ENCODE assay signal across 8 cellular contexts in the genomic region with DNA sequence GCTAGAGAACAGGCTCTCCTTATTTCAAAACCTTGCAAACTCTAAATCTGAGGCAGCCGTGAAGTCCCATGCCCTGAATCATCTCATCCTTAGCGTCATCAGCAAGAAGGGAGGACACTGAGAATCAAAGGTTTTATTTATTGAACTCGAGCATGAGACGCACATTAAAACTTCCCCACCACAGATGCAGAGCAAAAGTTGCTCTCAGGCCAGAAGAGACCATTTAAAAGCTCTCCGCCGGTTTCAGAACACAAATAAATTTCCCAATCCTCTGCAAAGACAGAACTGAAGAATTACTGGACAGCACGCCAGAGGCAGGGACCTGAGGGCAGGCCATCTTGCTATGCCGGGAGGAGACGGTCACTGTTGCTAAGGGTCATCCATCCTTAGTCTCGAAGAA. TPM values are rescaled to one million over a fixed set of nuclear protein-coding genes. Genes with fewer than 3 reads are reported as not detected.
DNase-seq lines count a peak whose midpoint lies in the region; ATAC-seq, FAIRE-seq and TF ChIP-seq lines count a peak whose summit lies in the region.

No MANE protein-coding gene starts in this region.

- H3K79me2 ChIP-seq in OCI-LY7 (ENCODE audit: insufficient read depth, low read depth, low read length) (peaks cover 58% of the 10 kb centered on the region), endothelial cell of umbilical vein (ENCODE audit: control insufficient read depth, insufficient read depth, low read length) (peaks cover 62% of the 10 kb centered on the region), osteoblast (ENCODE audit: insufficient read depth, low read length) (peaks cover 68% of the 10 kb centered on the region)

- no TSS peak for BruUV-seq in Caco-2 (replicated peaks; lab: Mats Ljungman, UMichigan)
- no TSS peak for BruUV-seq in OCI-LY7 (replicated peaks; lab: Mats Ljungman, UMichigan)
- no TSS peak for BruUV-seq in endothelial cell of umbilical vein (replicated peaks; lab: Mats Ljungman, UMichigan)

- H3K9me2 ChIP-seq in OCI-LY7 (ENCODE audit: insufficient read depth, low read length): no peaks in the 10 kb centered on the region

- no peak for DNase-seq in Caco-2
- DNase-seq in OCI-LY7 (ENCODE audit: low spot score): no peak
- peak; percentile 11 for DNase-seq in endothelial cell of umbilical vein (ENCODE audit: low read depth, low spot score)
- DNase-seq in osteoblast (ENCODE audit: insufficient read length, low spot score, missing footprints): peak; percentile 65
- no peak for DNase-seq in NCI-H82 (lab: John Stamatoyannopoulos, UW)
- DNase-seq in NCI-H146 treated with DMSO at 0.1 percent for 48 hours (lab: John Stamatoyannopoulos, UW; ENCODE audit: unreplicated experiment): no peak

- no peaks in the 10 kb centered on the region for H3K9me3 Mint-ChIP-seq in Caco-2 (ENCODE audit: unreplicated experiment)

- H3K4me3 ChIP-seq in Caco-2 (ENCODE audit: low read depth, low read length): peak overlapping the region; percentile 45
- peak overlapping the region; percentile 80 for H3K4me3 ChIP-seq in OCI-LY7 (ENCODE audit: low read depth, low read length, poor library complexity, severe bottlenecking)
- peak overlapping the region; percentile 12 to 77 (median 53) for H3K4me3 ChIP-seq in endothelial cell of umbilical vein (replicated peaks in 1 of 3; ENCODE audit: insufficient read depth in 1 of 3, low read depth in 1 of 3, low read length in 3 of 3)
- H3K4me3 ChIP-seq in osteoblast (ENCODE audit: insufficient read depth, low read length): peak overlapping the region; percentile 76

- H3K4me1 ChIP-seq in Caco-2 (peaks cover 29% of the 10 kb centered on the region), OCI-LY7 (ENCODE audit: insufficient read depth, low read length, poor library complexity, severe bottlenecking) (peaks cover 30% of the 10 kb centered on the region), endothelial cell of umbilical vein (ENCODE audit: control insufficient read depth, extremely low read depth, insufficient read depth, low read length) (peaks cover 19% of the 10 kb centered on the region), osteoblast (ENCODE audit: insufficient read depth, low read length) (peaks cover 21% of the 10 kb centered on the region)

- no peak for TF ChIP-seq POLR2A in endothelial cell of umbilical vein (IDR thresholded peaks at IDR 0.05; ENCODE audit: low read depth, low read length)

- no peak for FAIRE-seq in endothelial cell of umbilical vein (lab: Jason Lieb, UNC)

- H3K36me3 ChIP-seq in Caco-2 (ENCODE audit: control insufficient read depth, insufficient read depth, low read length): peaks cover 2% of the 10 kb centered on the region
- H3K36me3 ChIP-seq in OCI-LY7 (ENCODE audit: insufficient read depth, low read length): peaks cover 47% of the 10 kb centered on the region
- peaks cover 0 to 11% of the 10 kb centered on the region in 2 experiments for H3K36me3 ChIP-seq in endothelial cell of umbilical vein (ENCODE audit: control insufficient read depth in 2 of 2, extremely low read depth in 1 of 2, insufficient read depth in 2 of 2, low read length in 2 of 2)
- H3K36me3 ChIP-seq in osteoblast (ENCODE audit: insufficient read depth, low read length): peaks cover 27% of the 10 kb centered on the region

- intact Hi-C loops in Caco-2 (cut with micrococcal nuclease; ENCODE audit: unreplicated experiment) (no loop called here), OCI-LY7 (cut with micrococcal nuclease; ENCODE audit: unreplicated experiment) (no loop called here), endothelial cell of umbilical vein (cut with micrococcal nuclease) (loop anchor here (5.0 to 10.0 kb wide), 2 partner anchors 143 to 210 kb away; a partner anchor contains a TSS)

- peak overlapping the region; percentile 89 for H3K27ac Mint-ChIP-seq in Caco-2 (ENCODE audit: unreplicated experiment)

- dilution Hi-C loops in endothelial cell of umbilical vein (cut with MboI; ENCODE audit: extremely low pct_ligation_motif_present, low sequenced_read_pairs): no loop called here

- H3K9ac ChIP-seq in endothelial cell of umbilical vein (replicated peaks; ENCODE audit: extremely low read depth, insufficient read depth, low read length): peak overlapping the region; percentile 35

- POLR2A ChIA-PET in Caco-2 (lab: Charles Lee): no interaction called here
- POLR2A ChIA-PET in OCI-LY7 (lab: Charles Lee): interaction anchor here (1.4 to 1.7 kb wide), 2 partner anchors 9 to 244 kb away, joined by 3 read pairs; no protein-coding TSS in a partner anchor
- POLR2A ChIA-PET in endothelial cell of umbilical vein (lab: Charles Lee): no interaction called here

- H3K27me3 ChIP-seq in Caco-2 (replicated peaks; ENCODE audit: control insufficient read depth, insufficient read depth, low read length) (no peaks in the 10 kb centered on the region), endothelial cell of umbilical vein (ENCODE audit: control insufficient read depth in 2 of 2, insufficient read depth in 2 of 2, low read length in 2 of 2) (no peaks in the 10 kb centered on the region), osteoblast (ENCODE audit: insufficient read depth, low read length) (no peaks in the 10 kb centered on the region)

- TF ChIP-seq CTCF in Caco-2 (IDR thresholded peaks at IDR 0.05; ENCODE audit: insufficient read depth in 1 of 2, low read depth in 1 of 2, low read length in 1 of 2, severe bottlenecking in 1 of 2, unreplicated experiment in 1 of 2) (no peak), OCI-LY7 (conservative IDR thresholded peaks at IDR 0.05; ENCODE audit: low read length) (no peak), endothelial cell of umbilical vein (IDR thresholded peaks at IDR 0.05; ENCODE audit: extremely low read depth in 1 of 2, insufficient read depth in 1 of 2, low read depth in 1 of 2, low read length in 2 of 2) (no peak), osteoblast (IDR thresholded peaks at IDR 0.05; ENCODE audit: extremely low read depth, low read depth, low read length) (no peak)

- no peak overlapping the region for H2AFZ ChIP-seq in OCI-LY7 (ENCODE audit: low read length)
- H2AFZ ChIP-seq in endothelial cell of umbilical vein (ENCODE audit: low read depth, low read length): no peak overlapping the region
- peak overlapping the region; percentile 67 for H2AFZ ChIP-seq in osteoblast (ENCODE audit: low read length)

- CTCF ChIA-PET in Caco-2 (lab: Charles Lee) (no interaction called here), OCI-LY7 (lab: Charles Lee; ENCODE audit: unreplicated experiment) (no interaction called here), endothelial cell of umbilical vein (lab: Charles Lee) (interaction anchor here (1.3 to 2.6 kb wide), 2 partner anchors 10 to 293 kb away, joined by 3 to 10 read pairs; no protein-coding TSS in a partner anchor)

- H3K36me3 Mint-ChIP-seq in Caco-2 (ENCODE audit: insufficient read depth, unreplicated experiment): peaks cover 56% of the 10 kb centered on the region

- no peaks in the 10 kb centered on the region for H3K9me3 ChIP-seq in Caco-2
- no peaks in the 10 kb centered on the region for H3K9me3 ChIP-seq in OCI-LY7 (ENCODE audit: low read length)
- no peaks in the 10 kb centered on the region for H3K9me3 ChIP-seq in endothelial cell of umbilical vein (replicated peaks; ENCODE audit: control insufficient read depth, insufficient read depth, low read length)
- H3K9me3 ChIP-seq in osteoblast (ENCODE audit: low read depth, low read length): no peaks in the 10 kb centered on the region

- H4K20me1 ChIP-seq in OCI-LY7 (ENCODE audit: insufficient read depth, low read length) (peaks cover 15% of the 10 kb centered on the region), endothelial cell of umbilical vein (replicated peaks; ENCODE audit: control insufficient read depth, extremely low read depth, insufficient read depth, low read length) (peaks cover 7% of the 10 kb centered on the region), osteoblast (ENCODE audit: insufficient read depth, low read length) (peaks cover 33% of the 10 kb centered on the region)

- no peaks in the 10 kb centered on the region for H3K9me1 ChIP-seq in endothelial cell of umbilical vein (replicated peaks; ENCODE audit: control insufficient read depth, extremely low read depth, insufficient read depth, low read length)

- H3K4me3 Mint-ChIP-seq in Caco-2 (ENCODE audit: unreplicated experiment): peak overlapping the region; percentile 93

- H3K4me2 ChIP-seq in OCI-LY7 (ENCODE audit: low read length) (peak overlapping the region; percentile 97), endothelial cell of umbilical vein (ENCODE audit: insufficient read depth, low read length) (peak overlapping the region; percentile 94), osteoblast (ENCODE audit: insufficient read depth, low read length) (peak overlapping the region; percentile 92)

- H3K4me1 Mint-ChIP-seq in Caco-2 (ENCODE audit: low read depth, unreplicated experiment): peaks cover 23% of the 10 kb centered on the region

- H3K27ac ChIP-seq in OCI-LY7 (ENCODE audit: low read depth, low read length, poor library complexity, severe bottlenecking): no peak overlapping the region
- peak overlapping the region; percentile 25 for H3K27ac ChIP-seq in endothelial cell of umbilical vein (ENCODE audit: insufficient read depth, low read depth, low read length)
- H3K27ac ChIP-seq in osteoblast (ENCODE audit: low read depth, low read length): peak overlapping the region; percentile 96

- no peaks in the 10 kb centered on the region for H3K27me3 Mint-ChIP-seq in Caco-2 (ENCODE audit: insufficient read depth, unreplicated experiment)

- ATAC-seq in GM19395 (IDR thresholded peaks at IDR 0.05; ENCODE audit: unreplicated experiment) (no peak), GM19397 (IDR thresholded peaks at IDR 0.05; ENCODE audit: unreplicated experiment) (no peak)

RNA-seq across cellular contexts. Expression of a gene that starts 1.3 kb away (rescaled TPM):
- 28.1 and 29.3 TPM in 2 replicates for total RNA-seq in Caco-2 (2022)
- 8.5 and 9.8 TPM in 2 replicates for total RNA-seq in OCI-LY7 (2014; rRNA removed; shearing (Covaris generic))
- total RNA-seq in OCI-LY7 (2022): 16.7 and 17.1 TPM in 2 replicates
- 20.7 and 21.5 TPM in 2 replicates for total RNA-seq in endothelial cell of umbilical vein
- polyA plus RNA-seq in endothelial cell of umbilical vein: 12.1 and 14.8 TPM in 2 replicates
- 13.9 and 15.7 TPM in 2 replicates for polyA plus RNA-seq in endothelial cell of umbilical vein (2011; cell fraction: cytosol; rRNA removed)
- polyA plus RNA-seq in endothelial cell of umbilical vein (2011; cell fraction: nucleus; rRNA removed): 25.0 and 27.1 TPM in 2 replicates
- 21.9 and 23.0 TPM in 2 replicates for polyA plus RNA-seq in endothelial cell of umbilical vein (2012)
- polyA minus RNA-seq in endothelial cell of umbilical vein: 24.7 and 25.5 TPM in 2 replicates
- 5.4 TPM for polyA minus RNA-seq in endothelial cell of umbilical vein (2011; cell fraction: cytosol; rRNA and poly(A)+ RNA removed)
- 12.5 and 16.5 TPM in 2 replicates for polyA minus RNA-seq in endothelial cell of umbilical vein (2011; cell fraction: nucleus; rRNA and poly(A)+ RNA removed)
- total RNA-seq in osteoblast: 15.0 and 15.6 TPM in 2 replicates

RNA-seq across cellular contexts. Expression of a gene that starts 26.5 kb away (rescaled TPM):
- total RNA-seq in Caco-2 (2022) (61.9 and 65.0 TPM in 2 replicates), OCI-LY7 (2022) (97.3 and 101 TPM in 2 replicates), endothelial cell of umbilical vein (44.1 and 44.5 TPM in 2 replicates), osteoblast (13.0 and 15.9 TPM in 2 replicates)
- 42.9 and 48.4 TPM in 2 replicates for total RNA-seq in OCI-LY7 (2014; rRNA removed; shearing (Covaris generic))
- polyA plus RNA-seq in endothelial cell of umbilical vein: 8.1 and 10.0 TPM in 2 replicates
- 15.6 and 18.4 TPM in 2 replicates for polyA plus RNA-seq in endothelial cell of umbilical vein (2011; cell fraction: cytosol; rRNA removed)
- polyA plus RNA-seq in endothelial cell of umbilical vein (2011; cell fraction: nucleus; rRNA removed): 6.9 and 7.4 TPM in 2 replicates
- polyA plus RNA-seq in endothelial cell of umbilical vein (2012): 31.3 and 46.8 TPM in 2 replicates
- 14.2 and 17.0 TPM in 2 replicates for polyA minus RNA-seq in endothelial cell of umbilical vein
- polyA minus RNA-seq in endothelial cell of umbilical vein (2011; cell fraction: cytosol; rRNA and poly(A)+ RNA removed): 15.1 TPM
- polyA minus RNA-seq in endothelial cell of umbilical vein (2011; cell fraction: nucleus; rRNA and poly(A)+ RNA removed): 2.9 and 5.4 TPM in 2 replicates

Comparison
In these comparisons a context has a peak if more than half of its experiments do, and no peak if none do; other contexts are left out.
1. DNase-seq: peak in endothelial cell of umbilical vein (single experiment) and osteoblast (single experiment); none in Caco-2 (0 of 2), OCI-LY7 (single experiment), NCI-H82 (single experiment) and NCI-H146 treated with DMSO at 0.1 percent for 48 hours (single experiment).
2. Peak in every context shown above with its lines, with median percentiles within 50 percentile points of each other: H3K4me3 ChIP-seq and H3K4me2 ChIP-seq.